Comparison of ENCODE assay signal across 20 cellular contexts in genomic region chr20:37890108-37890507, GRCh38. TPM values are rescaled to one million over a fixed set of nuclear protein-coding genes. Genes with fewer than 3 reads are reported as not detected.
A peak's percentile ranks its signal among the peaks of the same experiment; 100 is the strongest.
DNase-seq lines count a peak whose midpoint lies in the region; ATAC-seq, FAIRE-seq and TF ChIP-seq lines count a peak whose summit lies in the region.
"Had no signal": no experiment of that assay in that cellular context is flagged by ENCODE, and none has a peak within 500 bp of the region (broad histone marks: within the 10 kb centered on the region; RNA-seq: fewer than 3 reads in every experiment).

No MANE protein-coding gene starts in this region.

- H2AK5ac ChIP-seq in neuronal stem cell (ENCODE audit: low read depth, low read length) (peak overlapping the region; percentile 36), mesendoderm (ENCODE audit: low read length) (no peak overlapping the region)

- POLR2A ChIA-PET in HEK293 (lab: Yijun Ruan, JAX) = no interaction called here
- POLR2A ChIA-PET in GM12878 (lab: Charles Lee) = no interaction called here

- H2AFZ ChIP-seq in GM12878 (ENCODE audit: control insufficient read depth, low read depth, low read length) (no peak overlapping the region), neuronal stem cell (ENCODE audit: low read length) (no peak overlapping the region)

- no peak for TF ChIP-seq CTCF in GM12865 (IDR thresholded peaks at IDR 0.05; ENCODE audit: insufficient read depth, low read depth, low read length, missing control alignments)
- TF ChIP-seq CTCF in HEK293 (tag by site-specific recombination; IDR thresholded peaks at IDR 0.05) = no peak
- TF ChIP-seq CTCF in GM12878 (IDR thresholded peaks at IDR 0.05 in 2 of 3, conservative IDR thresholded peaks at IDR 0.05 in 1 of 3; ENCODE audit: control insufficient read depth in 2 of 3, extremely low read depth in 1 of 3, insufficient read depth in 1 of 3, low read depth in 3 of 3, low read length in 3 of 3) = no peak

- DNase-seq in GM12865 (ENCODE audit: low read depth) = peak; percentile 48
- peak; percentile 26 for DNase-seq in GM12878 (ENCODE audit: low read depth, low spot score)
- no peak for DNase-seq in neuronal stem cell (ENCODE audit: low spot score)
- no peak for DNase-seq in mesendoderm
- no peak for DNase-seq in MV-4-11 (lab: John Stamatoyannopoulos, UW)
- DNase-seq in GM19240 (ENCODE audit: insufficient read length, low spot score) = no peak
- DNase-seq: AML-193; CD4-positive, alpha-beta T cell; GOT3; H9; KG1 had no signal

- H3K27ac ChIP-seq in HEK293 (ENCODE audit: extremely low read depth, low read depth, low read length) (no peak overlapping the region), GM12878 (ENCODE audit: control insufficient read depth, insufficient read depth) (no peak overlapping the region), neuronal stem cell (replicated peaks; ENCODE audit: low read length) (no peak overlapping the region), mesendoderm (ENCODE audit: low read depth, low read length) (no peak overlapping the region)
- H3K27ac ChIP-seq: C4-2B, HL-60 had no signal

- H3K9me3 ChIP-seq in HEK293 (ENCODE audit: control insufficient read depth, insufficient read depth, low read depth, low read length) = no peaks in the 10 kb centered on the region
- H3K9me3 ChIP-seq in GM12878 (replicated peaks; ENCODE audit: control insufficient read depth, insufficient read depth, low read length) = no peaks in the 10 kb centered on the region
- H3K9me3 ChIP-seq in neuronal stem cell (replicated peaks in 1 of 2; ENCODE audit: control insufficient read depth in 2 of 2, insufficient read depth in 1 of 2, low read depth in 1 of 2, low read length in 2 of 2) = peaks cover 0 to 3% of the 10 kb centered on the region in 2 donors
- H3K9me3 ChIP-seq: Caco-2 had no signal

- intact Hi-C loops in GM12878 (cut with micrococcal nuclease; ENCODE audit: unreplicated experiment) = no loop called here

- H3K56ac ChIP-seq in mesendoderm (ENCODE audit: low read length) = no peak overlapping the region

- H3K4me2 ChIP-seq in GM12878 (ENCODE audit: control insufficient read depth, insufficient read depth) = no peak overlapping the region; the same call in 1 of the 2 replicates
- H3K4me2 ChIP-seq in neuronal stem cell (ENCODE audit: insufficient read depth, low read length, poor library complexity, severe bottlenecking) = no peak overlapping the region
- H3K4me2 ChIP-seq in mesendoderm (ENCODE audit: low read length) = no peak overlapping the region

- H2BK5ac ChIP-seq in neuronal stem cell (ENCODE audit: low read length) (no peak overlapping the region), mesendoderm (ENCODE audit: low read length) (no peak overlapping the region)

- H3K79me2 ChIP-seq in GM12878 (ENCODE audit: control insufficient read depth, insufficient read depth, low read length) (no peaks in the 10 kb centered on the region), mesendoderm (ENCODE audit: control insufficient read depth, insufficient read depth, low read length) (no peaks in the 10 kb centered on the region)

- no peaks in the 10 kb centered on the region for H3K27me3 ChIP-seq in GM12878 (replicated peaks in 1 of 2; ENCODE audit: control insufficient read depth in 2 of 2, insufficient read depth in 2 of 2, low read length in 1 of 2)
- H3K27me3 ChIP-seq in neuronal stem cell (ENCODE audit: control insufficient read depth in 3 of 3, insufficient read depth in 3 of 3, low read depth in 1 of 3, low read length in 3 of 3) = no peaks in the 10 kb centered on the region
- no peaks in the 10 kb centered on the region for H3K27me3 ChIP-seq in mesendoderm (ENCODE audit: insufficient read depth, low read length, poor library complexity)

- in situ Hi-C loops in GM12878 (cut with MboI) = no loop called here

- RAD21 ChIA-PET in GM12878 (lab: Charles Lee; ENCODE audit: unreplicated experiment) = interaction anchor here (1.1 to 1.5 kb wide), 2 partner anchors 101 to 331 kb away, joined by 3 read pairs; no protein-coding TSS in a partner anchor

- BruUV-seq in GM12878 (replicated peaks; lab: Mats Ljungman, UMichigan) = no TSS peak

- CTCF ChIA-PET in HEK293 (lab: Yijun Ruan, JAX) (no interaction called here), GM12878 (lab: Yijun Ruan, JAX) (no interaction called here)

- SMC1A ChIA-PET in GM12878 (lab: Charles Lee; ENCODE audit: uncharacterized antibody, unreplicated experiment) = interaction anchor here (1.0 kb wide), 1 partner anchor 27 kb away, joined by 3 read pairs; no protein-coding TSS in a partner anchor

- WGBS in GM12878 (ENCODE audit: insufficient coverage, insufficient replicate concordance, low lambda C conversion rate, missing lambda C conversion rate) = 3% methylated on average over 5 of the region's 5 CpGs
- no CpG with 5 or more reads among the region's 5 CpGs for WGBS in neuronal stem cell (ENCODE audit: extremely low coverage in 2 of 2, insufficient read length in 2 of 2, insufficient replicate concordance in 1 of 2), 2 donors
- no CpG with 5 or more reads among the region's 5 CpGs for WGBS in mesendoderm (ENCODE audit: extremely low coverage, insufficient coverage, low lambda C conversion rate)

- H3K4ac ChIP-seq in neuronal stem cell (ENCODE audit: low read length) (no peak overlapping the region), mesendoderm (ENCODE audit: low read depth, low read length) (no peak overlapping the region)

- no peak overlapping the region for H4K5ac ChIP-seq in mesendoderm (ENCODE audit: low read length)

- H3K23ac ChIP-seq in neuronal stem cell (ENCODE audit: low read depth, low read length, poor library complexity) (no peak overlapping the region), mesendoderm (ENCODE audit: low read length) (no peak overlapping the region)

- H4K8ac ChIP-seq in neuronal stem cell (ENCODE audit: low read depth, low read length) = no peak overlapping the region
- H4K8ac ChIP-seq in mesendoderm (ENCODE audit: low read depth, low read length) = no peak overlapping the region

- no peaks in the 10 kb centered on the region for H4K20me1 ChIP-seq in GM12878 (ENCODE audit: control insufficient read depth, insufficient read depth)

- H2BK12ac ChIP-seq in neuronal stem cell (ENCODE audit: low read length) = peak overlapping the region; percentile 75

- H3K79me1 ChIP-seq in neuronal stem cell (ENCODE audit: low read depth, low read length) = no peaks in the 10 kb centered on the region
- no peaks in the 10 kb centered on the region for H3K79me1 ChIP-seq in mesendoderm (ENCODE audit: low read length)

- no peak overlapping the region for H2BK15ac ChIP-seq in neuronal stem cell (ENCODE audit: low read length)
- H2BK15ac ChIP-seq in mesendoderm (replicated peaks; ENCODE audit: low read depth) = no peak overlapping the region

- no peak overlapping the region for H4K91ac ChIP-seq in neuronal stem cell (ENCODE audit: low read depth, low read length, poor library complexity)

- H3K9ac ChIP-seq in GM12878 (ENCODE audit: control insufficient read depth, insufficient read depth, low read length) (no peak overlapping the region), neuronal stem cell (ENCODE audit: low read depth, low read length, poor library complexity) (peak overlapping the region; percentile 78), mesendoderm (ENCODE audit: low read length) (no peak overlapping the region)

- no peak for TF ChIP-seq RAD21 in GM12878 (IDR thresholded peaks at IDR 0.05; ENCODE audit: insufficient read depth, low read depth, low read length)

- ATAC-seq in GM12878 = peak; percentile 47; the same call in 2 of the 3 replicates
- no peak for ATAC-seq in HG03442 (IDR thresholded peaks at IDR 0.05; ENCODE audit: unreplicated experiment)

- no peak overlapping the region for H3K14ac ChIP-seq in neuronal stem cell (ENCODE audit: low read length)

- peak overlapping the region; percentile 35 for H3K18ac ChIP-seq in neuronal stem cell (ENCODE audit: low read length)
- no peak overlapping the region for H3K18ac ChIP-seq in mesendoderm (ENCODE audit: low read length)

- no peaks in the 10 kb centered on the region for H3K4me1 ChIP-seq in HEK293 (ENCODE audit: control insufficient read depth, insufficient read depth, low read length)
- peaks cover 3% of the 10 kb centered on the region; the same call in 1 of the 2 replicates for H3K4me1 ChIP-seq in GM12878 (ENCODE audit: control insufficient read depth, insufficient read depth, low read length)
- peaks cover 0 to 2% of the 10 kb centered on the region in 2 donors for H3K4me1 ChIP-seq in neuronal stem cell (ENCODE audit: control insufficient read depth in 2 of 2, insufficient read depth in 1 of 2, low read depth in 1 of 2, low read length in 2 of 2)
- H3K4me1 ChIP-seq in mesendoderm (ENCODE audit: control insufficient read depth, low read depth, low read length) = no peaks in the 10 kb centered on the region
- H3K4me1 ChIP-seq: Caco-2 had no signal

- H3K36me3 ChIP-seq in HEK293 (ENCODE audit: control insufficient read depth in 2 of 2, insufficient read depth in 1 of 2, low read length in 2 of 2) (no peaks in the 10 kb centered on the region), GM12878 (ENCODE audit: control insufficient read depth in 2 of 2, insufficient read depth in 2 of 2, low read length in 1 of 2) (no peaks in the 10 kb centered on the region), neuronal stem cell (replicated peaks in 1 of 2; ENCODE audit: control insufficient read depth in 2 of 2, insufficient read depth in 2 of 2, low read length in 2 of 2) (no peaks in the 10 kb centered on the region), mesendoderm (ENCODE audit: control insufficient read depth, insufficient read depth, low read length) (no peaks in the 10 kb centered on the region)

- H3K4me3 ChIP-seq in GM12865 (ENCODE audit: low read depth, low read length) = no peak overlapping the region
- H3K4me3 ChIP-seq in HEK293 (ENCODE audit: low read depth, low read length) = no peak overlapping the region
- no peak overlapping the region for H3K4me3 ChIP-seq in GM12878
- H3K4me3 ChIP-seq in neuronal stem cell (ENCODE audit: low read length in 2 of 2) = no peak overlapping the region
- no peak overlapping the region for H3K4me3 ChIP-seq in mesendoderm (ENCODE audit: low read length)

- peak; percentile 49 for FAIRE-seq in GM12878 (lab: Jason Lieb, UNC)
- FAIRE-seq: A204.1, D721Med, G401.6 had no signal

- no peak for TF ChIP-seq POLR2A in GM12878 (IDR thresholded peaks at IDR 0.05; ENCODE audit: low read depth, low read length)

- no peak overlapping the region for H2BK120ac ChIP-seq in neuronal stem cell (ENCODE audit: low read depth, low read length)
- H2BK120ac ChIP-seq in mesendoderm (ENCODE audit: low read depth, low read length) = no peak overlapping the region

- TF ChIP-seq EP300 in GM12878 (IDR thresholded peaks at IDR 0.05; ENCODE audit: borderline replicate concordance in 1 of 2, control insufficient read depth in 1 of 2, low read depth in 2 of 2, low read length in 2 of 2) = no peak

RNA-seq across cellular contexts. Expression of gene VSTM2L, which starts 12.8 kb away (rescaled TPM):
- total RNA-seq in GM12878 (2013; cell fraction: nucleolus; rRNA removed) = not detected in 2 replicates
- total RNA-seq in GM12878 (2014; rRNA removed) (0.65 and 1.3 TPM in 2 replicates), GM12878 (2014; rRNA removed; fragmentation: Illumina TruSeq; extraction: Trizol) (0.22 and 0.23 TPM in 2 replicates), GM12878 (2021) (1.3 and 1.5 TPM in 2 replicates)
- polyA plus RNA-seq in GM12878 (2011; ENCODE audit: low read depth) = not detected
- polyA plus RNA-seq in GM12878 (2011; rRNA removed) (not detected in 2 replicates), GM12878 (2014; fragmentation: Illumina TruSeq; extraction: Trizol) (0.35 TPM in 1 of 2 replicates, not detected in the other), GM12878 (2014; fragmentation: Nextera tagmentation; extraction: Ambion mirVana) (under 1 TPM in 1 of 2 experiments, not detected in 1; 0.05 TPM), GM12878 (2014; rRNA removed) (0.67 and 0.90 TPM in 2 replicates), GM12878 (2016; fragmentation: Nextera tagmentation; extraction: Ambion mirVana) (under 1 TPM; 0.36 to 1.00 TPM)
- polyA plus RNA-seq in GM12878 (2011; cell fraction: cytosol; rRNA removed) = not detected in 2 replicates
- not detected in 2 replicates for polyA plus RNA-seq in GM12878 (2011; cell fraction: nucleus; rRNA removed)
- polyA plus RNA-seq in GM12878 (2012) = 0.08 and 0.15 TPM in 2 replicates
- polyA minus RNA-seq in GM12878 (2011; rRNA and poly(A)+ RNA removed) = not detected in 2 replicates
- polyA minus RNA-seq in GM12878 (2011; cell fraction: cytosol; rRNA and poly(A)+ RNA removed) = not detected in 2 replicates
- not detected in 2 replicates for polyA minus RNA-seq in GM12878 (2011; cell fraction: nucleus; rRNA and poly(A)+ RNA removed)
- polyA plus RNA-seq in neuronal stem cell (2013, experiment 1 of 2) = 9.1 TPM
- polyA plus RNA-seq in neuronal stem cell (2013, experiment 2 of 2) = 8.0 TPM
- polyA plus RNA-seq in mesendoderm (2013, experiment 1 of 2) = 0.10 TPM
- 0.31 TPM for polyA plus RNA-seq in mesendoderm (2013, experiment 2 of 2)
- total RNA-seq: Caco-2; CD4-positive, alpha-beta T cell had no signal
- polyA plus RNA-seq: IgD-negative memory B cell had no signal

Comparison
In these comparisons a context has a peak if more than half of its experiments do, and no peak if none do; other contexts are left out.
1. DNase-seq: peak in GM12865 (single experiment) and GM12878 (single experiment); none in neuronal stem cell (single experiment), mesendoderm (single experiment), MV-4-11 (single experiment) and GM19240 (single experiment).